20 cellular contexts compared by ENCODE assay signal in genomic region chr3:97504463-97504862, GRCh38.
DNase-seq lines count a peak whose midpoint lies in the region; ATAC-seq, FAIRE-seq and TF ChIP-seq lines count a peak whose summit lies in the region.
"Had no signal": no experiment of that assay in that cellular context is flagged by ENCODE, and none has a peak within 500 bp of the region (broad histone marks: within the 10 kb centered on the region; RNA-seq: fewer than 3 reads in every experiment).

No MANE protein-coding gene starts in this region.

- no peak for TF ChIP-seq EP300 in K562 (IDR thresholded peaks at IDR 0.05; ENCODE audit: low read length)

- no peaks in the 10 kb centered on the region for H3K9me3 ChIP-seq in HEK293 (ENCODE audit: control insufficient read depth, insufficient read depth, low read depth, low read length)
- H3K9me3 ChIP-seq in K562 (replicated peaks; ENCODE audit: control insufficient read depth, insufficient read depth, low read depth, low read length) = no peaks in the 10 kb centered on the region
- peaks cover 6% of the 10 kb centered on the region for H3K9me3 ChIP-seq in hepatocyte (ENCODE audit: low read depth)
- H3K9me3 ChIP-seq in CD4-positive, alpha-beta T cell (ENCODE audit: control insufficient read depth, low read length) = peaks cover 7% of the 10 kb centered on the region
- H3K9me3 ChIP-seq: Caco-2 had no signal

- H3K9me3 Mint-ChIP-seq in CD4-positive, alpha-beta T cell = peaks cover 14% of the 10 kb centered on the region

- no peak for TF ChIP-seq RAD21 in K562 (CRISPR knock-in tag; conservative IDR thresholded peaks at IDR 0.05 in 1 of 2, IDR thresholded peaks at IDR 0.05 in 1 of 2)

- no peak overlapping the region for H3K4me3 Mint-ChIP-seq in CD4-positive, alpha-beta T cell
- H3K4me3 Mint-ChIP-seq: CD4-positive, CD25-positive, alpha-beta regulatory T cell; HFFc6 had no signal

- DNase-seq in DMS53 (lab: John Stamatoyannopoulos, UW) (peak; percentile 10), DMS53 treated with DMSO at 0.1 percent for 48 hours (lab: John Stamatoyannopoulos, UW; ENCODE audit: unreplicated experiment) (no peak), K562 (ENCODE audit: extremely low read depth in 1 of 4, low spot score in 3 of 4) (no peak), SW480 (ENCODE audit: low spot score) (no peak), hepatocyte (ENCODE audit: low spot score) (no peak)
- no peak for DNase-seq in CD4-positive, alpha-beta T cell
- DNase-seq: BE2C; C1 segment of cervical spinal cord; Caco-2; CD4-positive, CD25-positive, alpha-beta regulatory T cell; DMS79 treated with DMSO at 0.1 percent for 48 hours; GF-D8; HCEC 1CT; HFFc6 had no signal

- H3K79me2 ChIP-seq in K562 (ENCODE audit: control insufficient read depth, insufficient read depth, low read length) (no peaks in the 10 kb centered on the region), hepatocyte (no peaks in the 10 kb centered on the region)

- POLR2A ChIA-PET in HEK293 (lab: Yijun Ruan, JAX) (no interaction called here), K562 (lab: Yijun Ruan, JAX) (no interaction called here)
- POLR2A ChIA-PET in CD4-positive, alpha-beta T cell (lab: Charles Lee) = no interaction called here

- H2AFZ ChIP-seq in K562 (ENCODE audit: low read depth, low read length) (no peak overlapping the region), hepatocyte (no peak overlapping the region)

- H3K4me1 Mint-ChIP-seq in CD4-positive, alpha-beta T cell (ENCODE audit: low read depth) = no peaks in the 10 kb centered on the region
- H3K4me1 Mint-ChIP-seq: CD4-positive, CD25-positive, alpha-beta regulatory T cell had no signal

- intact Hi-C loops in K562 (cut with micrococcal nuclease) = no loop called here
- intact Hi-C loops in CD4-positive, alpha-beta T cell (cut with DNase I, micrococcal nuclease) = no loop called here

- no peak for ATAC-seq in K562
- no peak for ATAC-seq in CD4-positive, alpha-beta T cell (ENCODE audit: poor library complexity)

- H3K27me3 ChIP-seq in K562 (ENCODE audit: control insufficient read depth in 2 of 2, insufficient read depth in 2 of 2, low read length in 2 of 2) (no peaks in the 10 kb centered on the region), hepatocyte (no peaks in the 10 kb centered on the region)
- H3K27me3 ChIP-seq in CD4-positive, alpha-beta T cell (ENCODE audit: control insufficient read depth, insufficient read depth, low read length) = no peaks in the 10 kb centered on the region
- H3K27me3 ChIP-seq: BE2C had no signal

- no peak overlapping the region for H3K4me3 ChIP-seq in HEK293 (ENCODE audit: low read depth, low read length)
- no peak overlapping the region for H3K4me3 ChIP-seq in K562
- H3K4me3 ChIP-seq in hepatocyte = no peak overlapping the region

- H3K9ac ChIP-seq in K562 (ENCODE audit: insufficient read depth in 1 of 2, low read depth in 2 of 2, low read length in 2 of 2) = no peak overlapping the region

- in situ Hi-C loops in K562 (cut with MboI) = no loop called here

- H3K36me3 Mint-ChIP-seq in CD4-positive, alpha-beta T cell (ENCODE audit: low read depth) = no peaks in the 10 kb centered on the region

- H3K9me1 ChIP-seq in K562 (ENCODE audit: control insufficient read depth, insufficient read depth, low read length) = no peaks in the 10 kb centered on the region

- BruUV-seq in K562 (replicated peaks; lab: Mats Ljungman, UMichigan) = no TSS peak

- FAIRE-seq in A204.1 (lab: Jason Lieb, UNC) (peak; percentile 80), K562 (lab: Jason Lieb, UNC) (no peak)
- FAIRE-seq: D721Med, GM19239, H54 had no signal

- no peaks in the 10 kb centered on the region for H4K20me1 ChIP-seq in K562 (replicated peaks; ENCODE audit: control insufficient read depth, insufficient read depth, low read length)
- no peaks in the 10 kb centered on the region for H4K20me1 ChIP-seq in hepatocyte (ENCODE audit: insufficient read depth, poor library complexity, severe bottlenecking)

- no peak overlapping the region for H3K27ac ChIP-seq in HEK293 (ENCODE audit: extremely low read depth, low read depth, low read length)
- no peak overlapping the region for H3K27ac ChIP-seq in K562 (ENCODE audit: extremely low read depth, low read depth, low read length)
- no peak overlapping the region for H3K27ac ChIP-seq in hepatocyte
- H3K27ac ChIP-seq in CD4-positive, alpha-beta T cell (ENCODE audit: low read depth, low read length) = no peak overlapping the region
- H3K27ac ChIP-seq: 22Rv1 had no signal

- no peak for TF ChIP-seq POLR2A in K562 (conservative IDR thresholded peaks at IDR 0.05)

- H3K27me3 Mint-ChIP-seq in CD4-positive, alpha-beta T cell = no peaks in the 10 kb centered on the region
- H3K27me3 Mint-ChIP-seq: CD4-positive, CD25-positive, alpha-beta regulatory T cell had no signal

- CTCF ChIA-PET in HEK293 (lab: Yijun Ruan, JAX) = no interaction called here
- CTCF ChIA-PET in K562 (lab: Yijun Ruan, JAX; ENCODE audit: low intra/inter-chr PET ratio) = no interaction called here
- CTCF ChIA-PET in CD4-positive, alpha-beta T cell (lab: Charles Lee) = no interaction called here

- H3K4me2 ChIP-seq in K562 (ENCODE audit: insufficient read depth, low read length) (no peak overlapping the region), hepatocyte (no peak overlapping the region)

- H3K9me2 ChIP-seq in hepatocyte (replicated peaks; ENCODE audit: insufficient read depth) = no peaks in the 10 kb centered on the region

- TF ChIP-seq CTCF in HEK293 (tag by site-specific recombination; IDR thresholded peaks at IDR 0.05) (no peak), K562 (IDR thresholded peaks at IDR 0.05 in 2 of 3, conservative IDR thresholded peaks at IDR 0.05 in 1 of 3; ENCODE audit: insufficient read depth in 2 of 3, low read depth in 1 of 3, low read length in 3 of 3) (no peak), hepatocyte (IDR thresholded peaks at IDR 0.05; ENCODE audit: poor library complexity) (no peak)
- no peak for TF ChIP-seq CTCF in CD4-positive, alpha-beta T cell (IDR thresholded peaks at IDR 0.05)

- H3K4me1 ChIP-seq in HEK293 (ENCODE audit: control insufficient read depth, insufficient read depth, low read length) (no peaks in the 10 kb centered on the region), K562 (replicated peaks in 1 of 2; ENCODE audit: control insufficient read depth in 2 of 2, insufficient read depth in 2 of 2, low read length in 2 of 2) (no peaks in the 10 kb centered on the region), hepatocyte (ENCODE audit: insufficient read depth) (no peaks in the 10 kb centered on the region)
- H3K4me1 ChIP-seq: BE2C, Caco-2 had no signal

- no peak overlapping the region for H3K27ac Mint-ChIP-seq in CD4-positive, alpha-beta T cell
- H3K27ac Mint-ChIP-seq: CD4-positive, CD25-positive, alpha-beta regulatory T cell; HFFc6 had no signal

- WGBS in K562 (ENCODE audit: insufficient coverage, low coverage, missing lambda C conversion rate) = 0% methylated on average over 2 of the region's 2 CpGs
- WGBS in hepatocyte (ENCODE audit: low lambda C conversion rate, missing lambda C conversion rate) = 94% methylated on average over 2 of the region's 2 CpGs

- no peaks in the 10 kb centered on the region for H3K36me3 ChIP-seq in HEK293 (ENCODE audit: control insufficient read depth in 2 of 2, insufficient read depth in 1 of 2, low read length in 2 of 2)
- H3K36me3 ChIP-seq in K562 (ENCODE audit: control insufficient read depth, insufficient read depth, low read length) = no peaks in the 10 kb centered on the region
- H3K36me3 ChIP-seq in hepatocyte (replicated peaks; ENCODE audit: insufficient read depth, low read depth) = no peaks in the 10 kb centered on the region
- H3K36me3 ChIP-seq: BE2C had no signal

TF ChIP-seq in HEK293, 187 proteins besides CTCF, POLR2A, EP300 and RAD21 (continues in another document):
- TF ChIP-seq TRIM28 (IDR thresholded peaks at IDR 0.05; ENCODE audit: borderline replicate concordance, low read length) (peak; percentile 74; the same call in 1 of the 2 replicates), ZNF292 (tag by site-specific recombination; IDR thresholded peaks at IDR 0.05; ENCODE audit: borderline replicate concordance, low read depth) (no peak), SETDB1 (IDR thresholded peaks at IDR 0.05; ENCODE audit: insufficient read length, low read length) (peak; percentile 83), ZNF398 (tag by site-specific recombination; IDR thresholded peaks at IDR 0.05) (no peak), ZNF10 (tag by site-specific recombination; IDR thresholded peaks at IDR 0.05) (no peak)

TF ChIP-seq in K562, 482 proteins besides CTCF, POLR2A, EP300 and RAD21 (continues in another document):
- TF ChIP-seq ZFP36 (IDR thresholded peaks at IDR 0.05; ENCODE audit: low read depth, low read length, partially characterized antibody) (peak; percentile 5), HSF4 (CRISPR knock-in tag; IDR thresholded peaks at IDR 0.05; ENCODE audit: borderline replicate concordance) (no peak), CGGBP1 (CRISPR knock-in tag; IDR thresholded peaks at IDR 0.05) (no peak)
